In the genomic region with DNA sequence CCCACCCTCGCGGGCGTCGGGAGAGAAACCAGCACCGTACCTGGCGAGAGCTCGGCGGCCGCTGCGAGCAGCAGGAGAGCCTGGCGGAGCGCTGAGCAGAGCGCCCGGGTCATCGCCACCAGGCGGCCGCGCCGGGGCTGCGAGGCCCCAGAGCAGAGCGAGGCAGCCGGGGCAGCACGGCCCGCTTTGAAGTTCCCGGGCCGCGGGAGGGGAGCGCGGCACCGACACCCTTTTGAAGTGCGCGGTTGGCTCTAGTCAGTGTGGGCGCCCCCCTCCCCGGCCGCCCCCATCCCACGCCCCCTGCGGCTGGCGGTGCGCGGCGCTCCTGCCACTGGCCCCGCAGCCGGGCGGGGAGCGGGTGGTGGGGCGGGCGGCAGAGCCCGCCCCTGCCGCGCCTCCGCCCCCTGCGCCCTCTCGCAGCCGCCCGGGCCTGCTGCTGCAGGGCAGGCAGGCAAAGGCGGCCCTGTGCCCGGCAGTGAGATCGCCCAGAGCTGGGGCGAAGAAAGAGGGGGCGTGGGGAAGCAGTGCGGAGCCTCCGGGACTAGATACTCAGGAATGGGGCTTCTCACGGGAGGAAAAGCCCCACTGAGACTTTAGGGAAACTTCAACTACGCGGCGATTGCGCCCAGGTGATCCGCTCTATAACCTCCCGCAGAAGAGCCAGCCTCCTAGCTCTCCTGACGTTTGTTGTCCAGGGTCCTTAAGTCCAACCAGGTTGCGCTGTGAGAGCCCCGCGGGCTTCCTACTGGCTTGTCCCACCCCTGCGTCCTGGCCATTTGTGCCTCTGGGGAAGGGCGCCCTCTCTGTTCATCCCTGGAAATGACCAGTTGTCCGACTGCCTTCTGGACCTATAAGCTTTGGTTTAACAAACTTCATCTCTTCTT, we compare ENCODE assay signal across 1 cellular context.
TF ChIP-seq lines count a peak whose summit lies in the region.

TSS of gene ACVR1C (minus strand) at position 333 of the 884 bp plus-strand sequence. CDS start at position 113, 220 bp downstream.

TF ChIP-seq in HepG2, 621 proteins besides CTCF, POLR2A, EP300 and RAD21 (continued from another document and continues in another):
- TF ChIP-seq, protein P1, sequence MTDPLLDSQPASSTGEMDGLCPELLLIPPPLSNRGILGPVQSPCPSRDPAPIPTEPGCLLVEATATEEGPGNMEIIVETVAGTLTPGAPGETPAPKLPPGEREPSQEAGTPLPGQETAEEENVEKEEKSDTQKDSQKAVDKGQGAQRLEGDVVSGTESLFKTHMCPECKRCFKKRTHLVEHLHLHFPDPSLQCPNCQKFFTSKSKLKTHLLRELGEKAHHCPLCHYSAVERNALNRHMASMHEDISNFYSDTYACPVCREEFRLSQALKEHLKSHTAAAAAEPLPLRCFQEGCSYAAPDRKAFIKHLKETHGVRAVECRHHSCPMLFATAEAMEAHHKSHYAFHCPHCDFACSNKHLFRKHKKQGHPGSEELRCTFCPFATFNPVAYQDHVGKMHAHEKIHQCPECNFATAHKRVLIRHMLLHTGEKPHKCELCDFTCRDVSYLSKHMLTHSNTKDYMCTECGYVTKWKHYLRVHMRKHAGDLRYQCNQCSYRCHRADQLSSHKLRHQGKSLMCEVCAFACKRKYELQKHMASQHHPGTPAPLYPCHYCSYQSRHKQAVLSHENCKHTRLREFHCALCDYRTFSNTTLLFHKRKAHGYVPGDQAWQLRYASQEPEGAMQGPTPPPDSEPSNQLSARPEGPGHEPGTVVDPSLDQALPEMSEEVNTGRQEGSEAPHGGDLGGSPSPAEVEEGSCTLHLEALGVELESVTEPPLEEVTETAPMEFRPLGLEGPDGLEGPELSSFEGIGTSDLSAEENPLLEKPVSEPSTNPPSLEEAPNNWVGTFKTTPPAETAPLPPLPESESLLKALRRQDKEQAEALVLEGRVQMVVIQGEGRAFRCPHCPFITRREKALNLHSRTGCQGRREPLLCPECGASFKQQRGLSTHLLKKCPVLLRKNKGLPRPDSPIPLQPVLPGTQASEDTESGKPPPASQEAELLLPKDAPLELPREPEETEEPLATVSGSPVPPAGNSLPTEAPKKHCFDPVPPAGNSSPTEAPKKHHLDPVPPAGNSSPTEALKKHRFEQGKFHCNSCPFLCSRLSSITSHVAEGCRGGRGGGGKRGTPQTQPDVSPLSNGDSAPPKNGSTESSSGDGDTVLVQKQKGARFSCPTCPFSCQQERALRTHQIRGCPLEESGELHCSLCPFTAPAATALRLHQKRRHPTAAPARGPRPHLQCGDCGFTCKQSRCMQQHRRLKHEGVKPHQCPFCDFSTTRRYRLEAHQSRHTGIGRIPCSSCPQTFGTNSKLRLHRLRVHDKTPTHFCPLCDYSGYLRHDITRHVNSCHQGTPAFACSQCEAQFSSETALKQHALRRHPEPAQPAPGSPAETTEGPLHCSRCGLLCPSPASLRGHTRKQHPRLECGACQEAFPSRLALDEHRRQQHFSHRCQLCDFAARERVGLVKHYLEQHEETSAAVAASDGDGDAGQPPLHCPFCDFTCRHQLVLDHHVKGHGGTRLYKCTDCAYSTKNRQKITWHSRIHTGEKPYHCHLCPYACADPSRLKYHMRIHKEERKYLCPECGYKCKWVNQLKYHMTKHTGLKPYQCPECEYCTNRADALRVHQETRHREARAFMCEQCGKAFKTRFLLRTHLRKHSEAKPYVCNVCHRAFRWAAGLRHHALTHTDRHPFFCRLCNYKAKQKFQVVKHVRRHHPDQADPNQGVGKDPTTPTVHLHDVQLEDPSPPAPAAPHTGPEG (CRISPR knock-in tag; IDR thresholded peaks at IDR 0.05): no peak; the same call in 1 of the 2 replicates
- no peak for TF ChIP-seq ZUFSP (CRISPR knock-in tag; IDR thresholded peaks at IDR 0.05; ENCODE audit: borderline replicate concordance)
- TF ChIP-seq, protein P2, sequence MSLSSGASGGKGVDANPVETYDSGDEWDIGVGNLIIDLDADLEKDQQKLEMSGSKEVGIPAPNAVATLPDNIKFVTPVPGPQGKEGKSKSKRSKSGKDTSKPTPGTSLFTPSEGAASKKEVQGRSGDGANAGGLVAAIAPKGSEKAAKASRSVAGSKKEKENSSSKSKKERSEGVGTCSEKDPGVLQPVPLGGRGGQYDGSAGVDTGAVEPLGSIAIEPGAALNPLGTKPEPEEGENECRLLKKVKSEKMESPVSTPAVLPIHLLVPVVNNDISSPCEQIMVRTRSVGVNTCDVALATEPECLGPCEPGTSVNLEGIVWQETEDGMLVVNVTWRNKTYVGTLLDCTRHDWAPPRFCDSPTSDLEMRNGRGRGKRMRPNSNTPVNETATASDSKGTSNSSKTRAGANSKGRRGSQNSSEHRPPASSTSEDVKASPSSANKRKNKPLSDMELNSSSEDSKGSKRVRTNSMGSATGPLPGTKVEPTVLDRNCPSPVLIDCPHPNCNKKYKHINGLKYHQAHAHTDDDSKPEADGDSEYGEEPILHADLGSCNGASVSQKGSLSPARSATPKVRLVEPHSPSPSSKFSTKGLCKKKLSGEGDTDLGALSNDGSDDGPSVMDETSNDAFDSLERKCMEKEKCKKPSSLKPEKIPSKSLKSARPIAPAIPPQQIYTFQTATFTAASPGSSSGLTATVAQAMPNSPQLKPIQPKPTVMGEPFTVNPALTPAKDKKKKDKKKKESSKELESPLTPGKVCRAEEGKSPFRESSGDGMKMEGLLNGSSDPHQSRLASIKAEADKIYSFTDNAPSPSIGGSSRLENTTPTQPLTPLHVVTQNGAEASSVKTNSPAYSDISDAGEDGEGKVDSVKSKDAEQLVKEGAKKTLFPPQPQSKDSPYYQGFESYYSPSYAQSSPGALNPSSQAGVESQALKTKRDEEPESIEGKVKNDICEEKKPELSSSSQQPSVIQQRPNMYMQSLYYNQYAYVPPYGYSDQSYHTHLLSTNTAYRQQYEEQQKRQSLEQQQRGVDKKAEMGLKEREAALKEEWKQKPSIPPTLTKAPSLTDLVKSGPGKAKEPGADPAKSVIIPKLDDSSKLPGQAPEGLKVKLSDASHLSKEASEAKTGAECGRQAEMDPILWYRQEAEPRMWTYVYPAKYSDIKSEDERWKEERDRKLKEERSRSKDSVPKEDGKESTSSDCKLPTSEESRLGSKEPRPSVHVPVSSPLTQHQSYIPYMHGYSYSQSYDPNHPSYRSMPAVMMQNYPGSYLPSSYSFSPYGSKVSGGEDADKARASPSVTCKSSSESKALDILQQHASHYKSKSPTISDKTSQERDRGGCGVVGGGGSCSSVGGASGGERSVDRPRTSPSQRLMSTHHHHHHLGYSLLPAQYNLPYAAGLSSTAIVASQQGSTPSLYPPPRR (CRISPR knock-in tag; IDR thresholded peaks at IDR 0.05; ENCODE audit: borderline replicate concordance): no peak
- no peak for TF ChIP-seq ZSCAN12 (CRISPR knock-in tag; IDR thresholded peaks at IDR 0.05)
- no peak for TF ChIP-seq ZNF530 (CRISPR knock-in tag; IDR thresholded peaks at IDR 0.05; ENCODE audit: low read depth)
- TF ChIP-seq ZSCAN20 (CRISPR knock-in tag; IDR thresholded peaks at IDR 0.05; ENCODE audit: borderline replicate concordance): no peak
- TF ChIP-seq ZNF775 (CRISPR knock-in tag; IDR thresholded peaks at IDR 0.05; ENCODE audit: borderline replicate concordance): no peak
- TF ChIP-seq ZIK1 (CRISPR knock-in tag; IDR thresholded peaks at IDR 0.05; ENCODE audit: borderline replicate concordance, low read depth): no peak
- TF ChIP-seq MAF1 (CRISPR knock-in tag; IDR thresholded peaks at IDR 0.05; ENCODE audit: borderline replicate concordance): no peak
- TF ChIP-seq DPF2 (CRISPR knock-in tag; IDR thresholded peaks at IDR 0.05; ENCODE audit: borderline replicate concordance, low read depth): no peak
- TF ChIP-seq ZNF33A (CRISPR knock-in tag; IDR thresholded peaks at IDR 0.05; ENCODE audit: borderline replicate concordance): no peak
- no peak for TF ChIP-seq ZFP62 (CRISPR knock-in tag; IDR thresholded peaks at IDR 0.05)
- TF ChIP-seq USF2 (IDR thresholded peaks at IDR 0.05; ENCODE audit: low read depth, low read length): no peak
- TF ChIP-seq USF2 (CRISPR knock-in tag; IDR thresholded peaks at IDR 0.05; ENCODE audit: borderline replicate concordance): no peak
- TF ChIP-seq ZNF891 (CRISPR knock-in tag; IDR thresholded peaks at IDR 0.05): peak; percentile 26; the same call in 1 of the 2 replicates
- TF ChIP-seq E2F5 (CRISPR knock-in tag; conservative IDR thresholded peaks at IDR 0.05): peak; percentile 84; the same call in 1 of the 2 replicates
- TF ChIP-seq GATAD2A (CRISPR knock-in tag; IDR thresholded peaks at IDR 0.05): no peak
- TF ChIP-seq, protein P3, sequence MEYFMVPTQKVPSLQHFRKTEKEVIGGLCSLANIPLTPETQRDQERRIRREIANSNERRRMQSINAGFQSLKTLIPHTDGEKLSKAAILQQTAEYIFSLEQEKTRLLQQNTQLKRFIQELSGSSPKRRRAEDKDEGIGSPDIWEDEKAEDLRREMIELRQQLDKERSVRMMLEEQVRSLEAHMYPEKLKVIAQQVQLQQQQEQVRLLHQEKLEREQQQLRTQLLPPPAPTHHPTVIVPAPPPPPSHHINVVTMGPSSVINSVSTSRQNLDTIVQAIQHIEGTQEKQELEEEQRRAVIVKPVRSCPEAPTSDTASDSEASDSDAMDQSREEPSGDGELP (IDR thresholded peaks at IDR 0.05; ENCODE audit: borderline replicate concordance, low read depth): no peak
- TF ChIP-seq SMAD1 (CRISPR knock-in tag; IDR thresholded peaks at IDR 0.05; ENCODE audit: borderline replicate concordance, low read depth): no peak
- TF ChIP-seq ZNF776 (CRISPR knock-in tag; IDR thresholded peaks at IDR 0.05): no peak
- TF ChIP-seq XRCC5 (optimal IDR thresholded peaks at IDR 0.05; ENCODE audit: low read length): peak; percentile 84
- TF ChIP-seq, protein P4, sequence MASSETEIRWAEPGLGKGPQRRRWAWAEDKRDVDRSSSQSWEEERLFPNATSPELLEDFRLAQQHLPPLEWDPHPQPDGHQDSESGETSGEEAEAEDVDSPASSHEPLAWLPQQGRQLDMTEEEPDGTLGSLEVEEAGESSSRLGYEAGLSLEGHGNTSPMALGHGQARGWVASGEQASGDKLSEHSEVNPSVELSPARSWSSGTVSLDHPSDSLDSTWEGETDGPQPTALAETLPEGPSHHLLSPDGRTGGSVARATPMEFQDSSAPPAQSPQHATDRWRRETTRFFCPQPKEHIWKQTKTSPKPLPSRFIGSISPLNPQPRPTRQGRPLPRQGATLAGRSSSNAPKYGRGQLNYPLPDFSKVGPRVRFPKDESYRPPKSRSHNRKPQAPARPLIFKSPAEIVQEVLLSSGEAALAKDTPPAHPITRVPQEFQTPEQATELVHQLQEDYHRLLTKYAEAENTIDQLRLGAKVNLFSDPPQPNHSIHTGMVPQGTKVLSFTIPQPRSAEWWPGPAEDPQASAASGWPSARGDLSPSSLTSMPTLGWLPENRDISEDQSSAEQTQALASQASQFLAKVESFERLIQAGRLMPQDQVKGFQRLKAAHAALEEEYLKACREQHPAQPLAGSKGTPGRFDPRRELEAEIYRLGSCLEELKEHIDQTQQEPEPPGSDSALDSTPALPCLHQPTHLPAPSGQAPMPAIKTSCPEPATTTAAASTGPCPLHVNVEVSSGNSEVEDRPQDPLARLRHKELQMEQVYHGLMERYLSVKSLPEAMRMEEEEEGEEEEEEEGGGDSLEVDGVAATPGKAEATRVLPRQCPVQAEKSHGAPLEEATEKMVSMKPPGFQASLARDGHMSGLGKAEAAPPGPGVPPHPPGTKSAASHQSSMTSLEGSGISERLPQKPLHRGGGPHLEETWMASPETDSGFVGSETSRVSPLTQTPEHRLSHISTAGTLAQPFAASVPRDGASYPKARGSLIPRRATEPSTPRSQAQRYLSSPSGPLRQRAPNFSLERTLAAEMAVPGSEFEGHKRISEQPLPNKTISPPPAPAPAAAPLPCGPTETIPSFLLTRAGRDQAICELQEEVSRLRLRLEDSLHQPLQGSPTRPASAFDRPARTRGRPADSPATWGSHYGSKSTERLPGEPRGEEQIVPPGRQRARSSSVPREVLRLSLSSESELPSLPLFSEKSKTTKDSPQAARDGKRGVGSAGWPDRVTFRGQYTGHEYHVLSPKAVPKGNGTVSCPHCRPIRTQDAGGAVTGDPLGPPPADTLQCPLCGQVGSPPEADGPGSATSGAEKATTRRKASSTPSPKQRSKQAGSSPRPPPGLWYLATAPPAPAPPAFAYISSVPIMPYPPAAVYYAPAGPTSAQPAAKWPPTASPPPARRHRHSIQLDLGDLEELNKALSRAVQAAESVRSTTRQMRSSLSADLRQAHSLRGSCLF (CRISPR knock-in tag; IDR thresholded peaks at IDR 0.05; ENCODE audit: borderline replicate concordance): no peak
- TF ChIP-seq JUN (CRISPR knock-in tag; IDR thresholded peaks at IDR 0.05): no peak
- no peak for TF ChIP-seq ZNF713 (CRISPR knock-in tag; IDR thresholded peaks at IDR 0.05)
- peak; percentile 66 for TF ChIP-seq NFYC (CRISPR knock-in tag; IDR thresholded peaks at IDR 0.05)
